Comparison of ENCODE assay signal across 1 cellular context in the genomic region with DNA sequence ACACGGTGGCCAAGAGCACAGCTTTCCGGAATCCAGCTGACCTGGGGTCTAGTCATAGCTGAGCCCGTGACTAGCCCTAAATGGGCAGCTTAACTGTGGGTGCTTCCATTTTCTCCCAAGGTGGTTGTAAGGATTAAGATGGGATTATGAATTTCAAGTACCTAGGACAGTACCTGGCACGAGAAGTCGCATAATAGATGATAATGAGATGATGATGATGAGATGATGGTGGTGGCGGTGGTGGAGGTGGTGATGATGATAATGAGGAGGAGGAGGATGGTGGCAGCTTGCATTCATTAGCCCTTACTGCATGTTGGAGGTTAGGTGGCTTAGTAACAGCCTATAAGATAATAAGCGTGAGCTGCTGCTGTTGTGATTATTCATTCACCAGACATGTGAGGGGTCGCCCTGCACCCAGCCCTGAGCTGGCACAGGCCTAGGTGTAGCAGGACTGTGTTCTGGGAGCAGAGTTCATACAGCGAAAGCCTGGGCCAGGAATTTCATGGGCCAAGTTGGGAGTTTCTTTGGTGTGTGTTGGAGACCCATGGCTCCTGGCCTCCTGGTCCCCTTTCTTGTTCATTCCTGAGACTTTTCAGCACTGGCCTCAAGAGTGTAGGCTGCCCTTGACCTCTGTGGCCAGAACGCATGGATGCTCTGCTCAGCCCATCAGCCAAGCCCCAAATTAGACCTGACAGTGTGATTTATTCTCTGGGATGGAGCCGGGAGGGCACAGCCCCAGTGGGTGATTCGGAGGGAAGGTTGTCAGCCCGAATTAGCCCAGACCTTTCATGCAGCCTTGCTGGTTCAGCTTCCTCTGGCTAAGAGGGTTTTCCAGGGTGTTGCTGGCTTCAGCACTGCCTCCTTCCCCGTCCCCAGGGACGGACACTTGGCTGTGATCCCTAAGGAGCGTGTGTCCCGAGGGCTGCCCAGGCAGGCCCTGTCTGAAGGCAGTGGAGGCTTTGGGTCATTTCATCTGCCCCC.
TF ChIP-seq lines count a peak whose summit lies in the region.

No MANE protein-coding gene starts in this region.

TF ChIP-seq in IMR-90, 13 proteins besides CTCF, POLR2A, EP300 and RAD21:
- TF ChIP-seq SMC3 (IDR thresholded peaks at IDR 0.05; ENCODE audit: low read depth, low read length) (no peak), MXI1 (IDR thresholded peaks at IDR 0.05; ENCODE audit: borderline replicate concordance, low read depth, low read length) (no peak), CEBPB (IDR thresholded peaks at IDR 0.05; ENCODE audit: low read depth, low read length) (no peak), MAFK (IDR thresholded peaks at IDR 0.05; ENCODE audit: low read depth, low read length) (no peak), NFE2L2 (IDR thresholded peaks at IDR 0.05; ENCODE audit: low read depth, low read length) (no peak), BHLHE40 (IDR thresholded peaks at IDR 0.05; ENCODE audit: low read depth, low read length) (peak; percentile 59), RFX5 (IDR thresholded peaks at IDR 0.05; ENCODE audit: low read depth, low read length) (no peak), FOS (IDR thresholded peaks at IDR 0.05; ENCODE audit: low read depth, low read length) (no peak; the same call in 1 of the 2 replicates), CHD1 (IDR thresholded peaks at IDR 0.05; ENCODE audit: low read depth, low read length) (no peak), RCOR1 (IDR thresholded peaks at IDR 0.05; ENCODE audit: insufficient replicate concordance, low read length) (peak; percentile 30)
- TF ChIP-seq, protein P1, sequence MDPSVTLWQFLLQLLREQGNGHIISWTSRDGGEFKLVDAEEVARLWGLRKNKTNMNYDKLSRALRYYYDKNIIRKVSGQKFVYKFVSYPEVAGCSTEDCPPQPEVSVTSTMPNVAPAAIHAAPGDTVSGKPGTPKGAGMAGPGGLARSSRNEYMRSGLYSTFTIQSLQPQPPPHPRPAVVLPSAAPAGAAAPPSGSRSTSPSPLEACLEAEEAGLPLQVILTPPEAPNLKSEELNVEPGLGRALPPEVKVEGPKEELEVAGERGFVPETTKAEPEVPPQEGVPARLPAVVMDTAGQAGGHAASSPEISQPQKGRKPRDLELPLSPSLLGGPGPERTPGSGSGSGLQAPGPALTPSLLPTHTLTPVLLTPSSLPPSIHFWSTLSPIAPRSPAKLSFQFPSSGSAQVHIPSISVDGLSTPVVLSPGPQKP (IDR thresholded peaks at IDR 0.05; ENCODE audit: borderline replicate concordance, low read depth, low read length): no peak
- TF ChIP-seq, protein P2, sequence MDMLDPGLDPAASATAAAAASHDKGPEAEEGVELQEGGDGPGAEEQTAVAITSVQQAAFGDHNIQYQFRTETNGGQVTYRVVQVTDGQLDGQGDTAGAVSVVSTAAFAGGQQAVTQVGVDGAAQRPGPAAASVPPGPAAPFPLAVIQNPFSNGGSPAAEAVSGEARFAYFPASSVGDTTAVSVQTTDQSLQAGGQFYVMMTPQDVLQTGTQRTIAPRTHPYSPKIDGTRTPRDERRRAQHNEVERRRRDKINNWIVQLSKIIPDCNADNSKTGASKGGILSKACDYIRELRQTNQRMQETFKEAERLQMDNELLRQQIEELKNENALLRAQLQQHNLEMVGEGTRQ (IDR thresholded peaks at IDR 0.05; ENCODE audit: low read depth, low read length): no peak
